Comparison of ENCODE assay signal across 3 cellular contexts in the genomic region with DNA sequence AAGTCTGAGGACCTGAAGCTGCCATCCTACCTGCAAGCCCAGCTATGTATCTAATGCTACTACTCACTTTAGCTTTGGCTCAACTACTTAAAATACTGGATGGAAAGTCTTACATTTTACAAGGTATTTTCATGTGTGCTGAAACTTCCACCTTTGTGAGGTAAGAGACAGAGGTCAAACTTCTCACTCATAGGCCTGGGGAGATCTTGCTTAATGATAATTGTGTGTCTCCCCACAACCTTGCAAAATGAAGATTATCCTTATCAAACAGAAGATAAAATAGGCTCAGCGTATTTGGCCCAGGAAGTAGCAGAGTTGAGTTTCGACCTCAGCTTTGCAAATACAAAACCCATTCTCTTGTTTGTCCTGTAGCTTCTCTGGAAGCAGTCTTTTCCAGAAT.
"Had no signal": no experiment of that assay in that cellular context is flagged by ENCODE, and none has a peak within 500 bp of the region (broad histone marks: within the 10 kb centered on the region; RNA-seq: fewer than 3 reads in every experiment).

No MANE protein-coding gene starts in this region.

- ATAC-seq: GM12878 had no signal

- DNase-seq: GDM1, GF-D8 had no signal

- H3K4me3 ChIP-seq: GM12878 had no signal
